In genomic region chr4:37324526-37324925, GRCh38 we compare ENCODE assay signal across 1 cellular context.
TF ChIP-seq lines count a peak whose summit lies in the region.

No MANE protein-coding gene starts in this region.

TF ChIP-seq in HepG2, 621 proteins besides CTCF, POLR2A, EP300 and RAD21 (continued from another document and continues in another):
- TF ChIP-seq ZNF230 (CRISPR knock-in tag; IDR thresholded peaks at IDR 0.05) (no peak), GPN1 (CRISPR knock-in tag; IDR thresholded peaks at IDR 0.05; ENCODE audit: borderline replicate concordance) (no peak), FOXA3 (CRISPR knock-in tag; IDR thresholded peaks at IDR 0.05) (peak; percentile 73), ZNF546 (CRISPR knock-in tag; conservative IDR thresholded peaks at IDR 0.05) (no peak), FOXK1 (CRISPR knock-in tag; IDR thresholded peaks at IDR 0.05; ENCODE audit: borderline replicate concordance, low read depth) (no peak), POGK (CRISPR knock-in tag; conservative IDR thresholded peaks at IDR 0.05) (no peak), DRAP1 (CRISPR knock-in tag; IDR thresholded peaks at IDR 0.05) (no peak), HDAC1 (CRISPR knock-in tag; IDR thresholded peaks at IDR 0.05) (peak; percentile 56), ZFAT (CRISPR knock-in tag; conservative IDR thresholded peaks at IDR 0.05) (no peak), ARID5B (CRISPR knock-in tag; IDR thresholded peaks at IDR 0.05) (peak; percentile 76), MEIS1 (CRISPR knock-in tag; IDR thresholded peaks at IDR 0.05; ENCODE audit: borderline replicate concordance) (no peak), ZNF782 (CRISPR knock-in tag; IDR thresholded peaks at IDR 0.05; ENCODE audit: borderline replicate concordance) (no peak), HMGA1 (CRISPR knock-in tag; conservative IDR thresholded peaks at IDR 0.05) (no peak), ZNF124 (CRISPR knock-in tag; IDR thresholded peaks at IDR 0.05) (no peak), NRL (CRISPR knock-in tag; IDR thresholded peaks at IDR 0.05; ENCODE audit: borderline replicate concordance) (no peak), MED8 (CRISPR knock-in tag; IDR thresholded peaks at IDR 0.05; ENCODE audit: insufficient replicate concordance) (no peak), NPAS2 (CRISPR knock-in tag; IDR thresholded peaks at IDR 0.05; ENCODE audit: borderline replicate concordance) (no peak), ZNF24 (IDR thresholded peaks at IDR 0.05) (no peak), ZSCAN21 (CRISPR knock-in tag; IDR thresholded peaks at IDR 0.05; ENCODE audit: borderline replicate concordance) (no peak), ATF2 (CRISPR knock-in tag; IDR thresholded peaks at IDR 0.05) (no peak), PAX8 (CRISPR knock-in tag; IDR thresholded peaks at IDR 0.05; ENCODE audit: borderline replicate concordance) (no peak), ZNF720 (CRISPR knock-in tag; IDR thresholded peaks at IDR 0.05) (no peak), DNMT1 (CRISPR knock-in tag; IDR thresholded peaks at IDR 0.05) (no peak), RAD51 (IDR thresholded peaks at IDR 0.05; ENCODE audit: borderline replicate concordance) (no peak), ZNF256 (CRISPR knock-in tag; conservative IDR thresholded peaks at IDR 0.05) (no peak), PRDM15 (CRISPR knock-in tag; IDR thresholded peaks at IDR 0.05) (no peak), WIZ (CRISPR knock-in tag; IDR thresholded peaks at IDR 0.05) (no peak), RFX3 (CRISPR knock-in tag; IDR thresholded peaks at IDR 0.05) (no peak), ZNF34 (CRISPR knock-in tag; IDR thresholded peaks at IDR 0.05; ENCODE audit: borderline replicate concordance) (no peak), HOXA5 (CRISPR knock-in tag; IDR thresholded peaks at IDR 0.05) (no peak), ZNF790 (CRISPR knock-in tag; IDR thresholded peaks at IDR 0.05; ENCODE audit: borderline replicate concordance) (no peak), IKZF4 (CRISPR knock-in tag; IDR thresholded peaks at IDR 0.05; ENCODE audit: borderline replicate concordance, low read depth, not compliant biosample characterization) (no peak), CEBPB (IDR thresholded peaks at IDR 0.05; ENCODE audit: borderline replicate concordance, low read depth, low read length) (no peak), TFAP4 (IDR thresholded peaks at IDR 0.05; ENCODE audit: borderline replicate concordance, low read depth) (no peak), BATF2 (CRISPR knock-in tag; IDR thresholded peaks at IDR 0.05) (no peak), U2AF2 (IDR thresholded peaks at IDR 0.05; ENCODE audit: low read depth, low read length) (no peak), RBM39 (IDR thresholded peaks at IDR 0.05; ENCODE audit: low read depth, low read length, poor library complexity, severe bottlenecking) (no peak), ZBTB25 (CRISPR knock-in tag; IDR thresholded peaks at IDR 0.05) (no peak), PHF21A (CRISPR knock-in tag; IDR thresholded peaks at IDR 0.05) (peak; percentile 63), KAT7 (CRISPR knock-in tag; IDR thresholded peaks at IDR 0.05; ENCODE audit: borderline replicate concordance) (no peak), HNF4A (CRISPR knock-in tag; IDR thresholded peaks at IDR 0.05) (peak; percentile 73), ZNF274 (CRISPR knock-in tag; IDR thresholded peaks at IDR 0.05) (no peak), ZNF609 (CRISPR knock-in tag; IDR thresholded peaks at IDR 0.05; ENCODE audit: borderline replicate concordance) (0 out of 2 replicates have a peak, but pooled peaks have one; percentile 32), ZFP36 (IDR thresholded peaks at IDR 0.05; ENCODE audit: borderline replicate concordance, low read depth, low read length, partially characterized antibody) (no peak), ZSCAN30 (CRISPR knock-in tag; IDR thresholded peaks at IDR 0.05) (no peak), KLF9 (CRISPR knock-in tag; IDR thresholded peaks at IDR 0.05; ENCODE audit: low read depth) (no peak), ZNF883 (CRISPR knock-in tag; IDR thresholded peaks at IDR 0.05; ENCODE audit: not compliant biosample characterization) (no peak), SP1 (IDR thresholded peaks at IDR 0.05) (no peak), SP1 (CRISPR knock-in tag; IDR thresholded peaks at IDR 0.05) (no peak), SMARCC2 (IDR thresholded peaks at IDR 0.05) (no peak)
